In genomic region chr14:91367173-91368171, GRCh38 we compare ENCODE assay signal across 8 cellular contexts. TPM values are rescaled to one million over a fixed set of nuclear protein-coding genes. Genes with fewer than 3 reads are reported as not detected.
DNase-seq lines count a peak whose midpoint lies in the region; ATAC-seq and TF ChIP-seq lines count a peak whose summit lies in the region.

No MANE protein-coding gene starts in this region.

- H3K27me3 ChIP-seq in mucosa of rectum (ENCODE audit: control insufficient read depth in 2 of 2, insufficient read depth in 2 of 2, low read length in 2 of 2) (no peaks in the 10 kb centered on the region), testis (no peaks in the 10 kb centered on the region)

- ATAC-seq in HG02759 (IDR thresholded peaks at IDR 0.05; ENCODE audit: unreplicated experiment): peak; percentile 69

- H3K4me1 ChIP-seq in mucosa of rectum (ENCODE audit: control insufficient read depth in 2 of 2, insufficient read depth in 2 of 2, low read length in 2 of 2) (peaks cover 23 to 42% of the 10 kb centered on the region in 2 donors), testis (peaks cover 9% of the 10 kb centered on the region)

- no peak for TF ChIP-seq CTCF in testis (IDR thresholded peaks at IDR 0.05)

- H3K4me3 ChIP-seq in mucosa of rectum (ENCODE audit: low read length in 2 of 2) (peak overlapping the region in 1 of 2 donors; percentile 42), testis (no peak overlapping the region)

- H3K9me3 ChIP-seq in mucosa of rectum (ENCODE audit: control insufficient read depth in 2 of 2, low read length in 2 of 2): no peaks in the 10 kb centered on the region
- no peaks in the 10 kb centered on the region for H3K9me3 ChIP-seq in testis

- peak overlapping the region in 1 of 2 donors; percentile 32 for H3K9ac ChIP-seq in mucosa of rectum (ENCODE audit: low read depth in 1 of 2, low read length in 2 of 2)

- intact Hi-C loops in testis (cut with DNase I; ENCODE audit: low total_unique reads): no loop called here

- no peak for TF ChIP-seq POLR2A in testis (IDR thresholded peaks at IDR 0.05)

- H3K27ac ChIP-seq in mucosa of rectum (ENCODE audit: low read depth in 2 of 2, low read length in 2 of 2) (peak overlapping the region; percentile 46 to 87), testis (no peak overlapping the region)

- 81 to 83% methylated on average over 21 to 22 of the region's 22 CpGs for WGBS in testis, 2 donors

- peak; percentile 72 for DNase-seq in activated T-cell treated with anti-CD3 and anti-CD28 coated beads, Interleukin-2, amount 50 U/mL, for 1 hour
- DNase-seq in activated T-cell treated with anti-CD3 and anti-CD28 coated beads for 4 hours (no peak), NCI-H2107 treated with DMSO at 0.1 percent for 48 hours (lab: John Stamatoyannopoulos, UW; ENCODE audit: unreplicated experiment) (peak; percentile 87), hippocampal formation (lab: John Stamatoyannopoulos, UW) (no peak), testis (no peak)
- DNase-seq in activated effector memory CD4-positive, alpha-beta T cell treated with anti-CD3 and anti-CD28 coated beads, Interleukin-2, amount 50 U/mL, for 16 hours: peak; percentile 88

- no peaks in the 10 kb centered on the region for H3K36me3 ChIP-seq in mucosa of rectum (ENCODE audit: control insufficient read depth in 2 of 2, insufficient read depth in 2 of 2, low read length in 2 of 2)
- no peaks in the 10 kb centered on the region for H3K36me3 ChIP-seq in testis (ENCODE audit: low read depth, missing control alignments)

RNA-seq across cellular contexts. Expression of gene CCDC88C, which starts 50.1 kb away (rescaled TPM):
- 10 to 100 TPM; 47.4 to 51.3 TPM for total RNA-seq in testis
- polyA plus RNA-seq in testis (ENCODE audit: insufficient read depth, low read depth, low replicate concordance): 36.5 TPM

Comparison
In these comparisons a context has a peak if more than half of its experiments do, and no peak if none do; other contexts are left out.
1. DNase-seq: peak in activated T-cell treated with anti-CD3 and anti-CD28 coated beads, Interleukin-2, amount 50 U/mL, for 1 hour (single experiment), NCI-H2107 treated with DMSO at 0.1 percent for 48 hours (single experiment) and activated effector memory CD4-positive, alpha-beta T cell treated with anti-CD3 and anti-CD28 coated beads, Interleukin-2, amount 50 U/mL, for 16 hours (single experiment); none in activated T-cell treated with anti-CD3 and anti-CD28 coated beads for 4 hours (single experiment), hippocampal formation (0 of 2) and testis (single experiment).
2. H3K27ac ChIP-seq: peak in mucosa of rectum (2 of 2); none in testis (0 of 2).